10 cellular contexts compared by ENCODE assay signal in the genomic region with DNA sequence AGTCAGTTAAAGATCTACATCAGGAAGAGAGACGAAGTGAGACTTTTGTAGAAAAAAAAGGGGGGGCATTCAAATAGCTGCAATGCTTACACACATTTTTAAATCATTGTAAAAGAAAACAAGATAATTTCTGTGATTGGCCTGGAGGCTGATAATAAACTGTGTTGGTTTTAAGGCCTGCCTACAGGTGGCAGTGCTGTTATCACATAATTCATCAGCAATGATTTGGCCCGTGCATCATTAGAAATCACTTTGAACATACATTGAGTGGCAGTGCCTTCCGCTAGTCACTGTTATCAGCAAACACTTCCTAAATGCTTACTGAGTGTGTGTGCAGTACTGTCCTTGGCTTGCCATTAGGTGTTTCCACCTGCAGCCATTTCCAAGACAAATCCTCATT.
DNase-seq lines count a peak whose midpoint lies in the region; ATAC-seq and TF ChIP-seq lines count a peak whose summit lies in the region.
"Had no signal": no experiment of that assay in that cellular context is flagged by ENCODE, and none has a peak within 500 bp of the region (broad histone marks: within the 10 kb centered on the region; RNA-seq: fewer than 3 reads in every experiment).

No MANE protein-coding gene starts in this region.

- no peak for ATAC-seq in HG02798 (IDR thresholded peaks at IDR 0.05; ENCODE audit: poor library complexity, unreplicated experiment)
- ATAC-seq in activated CD4-positive, CD25-positive, alpha-beta regulatory T cell treated with anti-CD3 and anti-CD28 coated beads, Interleukin-2, amount 50 U/mL, for 24 hours = no peak

- H3K36me3 Mint-ChIP-seq in type B pancreatic cell = no peaks in the 10 kb centered on the region
- H3K36me3 Mint-ChIP-seq in activated naive CD8-positive, alpha-beta T cell treated with anti-CD3 and anti-CD28 coated beads for 36 hours = no peaks in the 10 kb centered on the region

- H3K27ac ChIP-seq in OCI-LY1 (ENCODE audit: low read depth, low read length, poor library complexity, severe bottlenecking) (no peak overlapping the region), fibroblast of lung (ENCODE audit: insufficient read depth, low read length) (no peak overlapping the region)
- H3K27ac ChIP-seq: BLaER1 treated with 17β-estradiol and CSF1 and Interleukin-3, amounts not matched to agents 10 nM and 100 nM had no signal

- H3K4me3 ChIP-seq in OCI-LY1 (ENCODE audit: low read depth, low read length, poor library complexity, severe bottlenecking) (no peak overlapping the region), fibroblast of lung (replicated peaks in 1 of 4; ENCODE audit: control extremely low read depth in 1 of 4, insufficient read depth in 1 of 4, low read depth in 3 of 4, low read length in 4 of 4) (no peak overlapping the region)
- H3K4me3 ChIP-seq: BLaER1 treated with 17β-estradiol and CSF1 and Interleukin-3, amounts not matched to agents 10 nM and 100 nM had no signal

- no peaks in the 10 kb centered on the region for H3K36me3 ChIP-seq in OCI-LY1 (ENCODE audit: insufficient read depth, low read length)
- no peaks in the 10 kb centered on the region for H3K36me3 ChIP-seq in fibroblast of lung (ENCODE audit: control insufficient read depth, insufficient read depth, low read length)
- H3K36me3 ChIP-seq: BLaER1 treated with 17β-estradiol and CSF1 and Interleukin-3, amounts not matched to agents 10 nM and 100 nM had no signal

- H3K27ac Mint-ChIP-seq in type B pancreatic cell = no peak overlapping the region
- H3K27ac Mint-ChIP-seq in activated naive CD8-positive, alpha-beta T cell treated with anti-CD3 and anti-CD28 coated beads for 36 hours = no peak overlapping the region
- H3K27ac Mint-ChIP-seq: nephron progenitor cell had no signal

- no peaks in the 10 kb centered on the region for H3K9me2 ChIP-seq in OCI-LY1 (ENCODE audit: low read depth, low read length)

- no peaks in the 10 kb centered on the region for H3K9me3 ChIP-seq in OCI-LY1 (ENCODE audit: low read length)
- no peaks in the 10 kb centered on the region for H3K9me3 ChIP-seq in fibroblast of lung (ENCODE audit: control insufficient read depth, insufficient read depth, low read depth, low read length)

- TF ChIP-seq CTCF in OCI-LY1 (IDR thresholded peaks at IDR 0.05; ENCODE audit: low read length) (peak; percentile 58), fibroblast of lung (conservative IDR thresholded peaks at IDR 0.05 in 1 of 2, IDR thresholded peaks at IDR 0.05 in 1 of 2; ENCODE audit: low read depth in 1 of 2, low read length in 2 of 2) (peak; percentile 23 to 36), type B pancreatic cell (conservative IDR thresholded peaks at IDR 0.05) (peak; percentile 50)

- no peak overlapping the region for H3K4me3 Mint-ChIP-seq in type B pancreatic cell
- no peak overlapping the region for H3K4me3 Mint-ChIP-seq in activated naive CD8-positive, alpha-beta T cell treated with anti-CD3 and anti-CD28 coated beads for 36 hours
- H3K4me3 Mint-ChIP-seq: nephron progenitor cell had no signal

- H3K27me3 Mint-ChIP-seq in type B pancreatic cell = no peaks in the 10 kb centered on the region
- no peaks in the 10 kb centered on the region for H3K27me3 Mint-ChIP-seq in activated naive CD8-positive, alpha-beta T cell treated with anti-CD3 and anti-CD28 coated beads for 36 hours

- H2AFZ ChIP-seq in OCI-LY1 (ENCODE audit: low read length) (no peak overlapping the region), fibroblast of lung (ENCODE audit: low read length) (no peak overlapping the region)

- DNase-seq in NCI-H82 (lab: John Stamatoyannopoulos, UW) (peak; percentile 20), NCI-H82 treated with DMSO at 0.1 percent for 48 hours (lab: John Stamatoyannopoulos, UW; ENCODE audit: unreplicated experiment) (no peak), fibroblast of lung (ENCODE audit: low read depth in 2 of 2) (peak; percentile 5 to 22), type B pancreatic cell (ENCODE audit: extremely low spot score, unreplicated experiment) (no peak)
- no peak for DNase-seq in activated naive CD8-positive, alpha-beta T cell treated with anti-CD3 and anti-CD28 coated beads for 36 hours
- DNase-seq: nephron progenitor cell had no signal

- H3K9ac ChIP-seq in OCI-LY1 (ENCODE audit: low read length) = no peak overlapping the region
- no peak overlapping the region for H3K9ac ChIP-seq in fibroblast of lung (ENCODE audit: insufficient read depth, low read length)
- H3K9ac ChIP-seq: BLaER1 treated with 17β-estradiol and CSF1 and Interleukin-3, amounts not matched to agents 10 nM and 100 nM had no signal

- peaks cover 18% of the 10 kb centered on the region for H3K4me1 Mint-ChIP-seq in type B pancreatic cell (ENCODE audit: unreplicated experiment)
- no peaks in the 10 kb centered on the region for H3K4me1 Mint-ChIP-seq in activated naive CD8-positive, alpha-beta T cell treated with anti-CD3 and anti-CD28 coated beads for 36 hours

- H3F3A ChIP-seq in OCI-LY1 (ENCODE audit: insufficient read depth, low read length) = no peaks in the 10 kb centered on the region

- H3K4me1 ChIP-seq in OCI-LY1 (ENCODE audit: insufficient read depth, low read length, severe bottlenecking) = peaks cover 10% of the 10 kb centered on the region
- H3K4me1 ChIP-seq in fibroblast of lung (ENCODE audit: control insufficient read depth, extremely low read depth, insufficient read depth, low read length) = no peaks in the 10 kb centered on the region
- H3K4me1 ChIP-seq: BLaER1 treated with 17β-estradiol and CSF1 and Interleukin-3, amounts not matched to agents 10 nM and 100 nM had no signal

- H3K79me2 ChIP-seq in OCI-LY1 (ENCODE audit: insufficient read depth, low read length) = no peaks in the 10 kb centered on the region
- no peaks in the 10 kb centered on the region for H3K79me2 ChIP-seq in fibroblast of lung (ENCODE audit: control insufficient read depth, insufficient read depth, low read length)

- H4K20me1 ChIP-seq in OCI-LY1 (ENCODE audit: insufficient read depth, low read length) (no peaks in the 10 kb centered on the region), fibroblast of lung (ENCODE audit: control insufficient read depth, extremely low read depth, insufficient read depth, low read length) (no peaks in the 10 kb centered on the region)
- H4K20me1 ChIP-seq: BLaER1 treated with 17β-estradiol and CSF1 and Interleukin-3, amounts not matched to agents 10 nM and 100 nM had no signal

- H3K27me3 ChIP-seq in OCI-LY1 (ENCODE audit: insufficient read depth, low read length) = no peaks in the 10 kb centered on the region
- no peaks in the 10 kb centered on the region for H3K27me3 ChIP-seq in fibroblast of lung (ENCODE audit: control insufficient read depth, insufficient read depth, low read length)
- H3K27me3 ChIP-seq: BLaER1 treated with 17β-estradiol and CSF1 and Interleukin-3, amounts not matched to agents 10 nM and 100 nM had no signal

- no peaks in the 10 kb centered on the region for H3K9me3 Mint-ChIP-seq in type B pancreatic cell
- peaks cover 4% of the 10 kb centered on the region for H3K9me3 Mint-ChIP-seq in activated naive CD8-positive, alpha-beta T cell treated with anti-CD3 and anti-CD28 coated beads for 36 hours

- H3K4me2 ChIP-seq in OCI-LY1 (ENCODE audit: low read length) (no peak overlapping the region), fibroblast of lung (ENCODE audit: extremely low read depth, insufficient read depth, low read length) (no peak overlapping the region)
- H3K4me2 ChIP-seq: BLaER1 treated with 17β-estradiol and CSF1 and Interleukin-3, amounts not matched to agents 10 nM and 100 nM had no signal

Comparison
In these comparisons a context has a peak if more than half of its experiments do, and no peak if none do; other contexts are left out.
1. DNase-seq: peak in NCI-H82 (single experiment) and fibroblast of lung (2 of 2); none in NCI-H82 treated with DMSO at 0.1 percent for 48 hours (single experiment), type B pancreatic cell (single experiment) and activated naive CD8-positive, alpha-beta T cell treated with anti-CD3 and anti-CD28 coated beads for 36 hours (single experiment).
2. Peak in every context shown above with its lines, with median percentiles within 50 percentile points of each other: CTCF ChIP-seq.